Comparison of ENCODE assay signal across 8 cellular contexts in the genomic region with DNA sequence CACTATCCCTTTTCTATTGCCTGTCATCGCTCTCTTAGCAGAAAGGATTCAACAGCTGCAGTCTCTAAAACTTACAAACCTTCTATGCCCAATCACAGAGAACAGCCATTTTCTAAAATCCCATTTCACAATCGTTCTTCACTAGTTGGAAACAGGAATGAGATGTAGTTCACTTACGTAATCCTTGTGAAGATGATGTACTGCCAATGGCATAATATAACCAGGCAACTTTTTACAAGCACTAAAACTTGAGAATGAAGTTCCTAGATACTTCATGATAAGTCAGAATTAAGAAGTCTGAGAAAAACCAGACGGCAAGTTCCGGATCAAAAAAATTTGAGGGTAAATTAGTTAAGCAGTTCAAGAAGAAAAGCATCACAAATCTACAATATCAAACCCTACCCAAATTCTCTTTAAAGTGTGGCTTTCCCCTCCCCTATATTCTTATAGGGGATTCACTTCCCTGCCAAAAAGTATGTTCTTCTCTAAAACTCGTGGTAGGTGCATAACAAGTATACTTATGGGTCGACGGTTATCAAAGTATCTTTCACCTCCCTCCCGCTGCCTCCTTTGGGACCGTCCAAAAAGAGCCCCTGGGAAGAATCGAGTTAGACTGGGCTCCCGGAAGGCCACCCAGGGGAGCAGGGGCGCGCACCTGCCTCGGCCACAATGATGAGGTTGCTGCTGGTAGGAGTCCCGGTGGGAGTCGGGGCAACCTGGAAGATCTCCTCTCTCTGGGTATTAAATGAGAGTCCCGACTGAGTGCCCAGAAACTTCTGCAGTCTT. TPM values are rescaled to one million over a fixed set of nuclear protein-coding genes. Genes with fewer than 3 reads are reported as not detected.
DNase-seq lines count a peak whose midpoint lies in the region; ATAC-seq and TF ChIP-seq lines count a peak whose summit lies in the region.

No MANE protein-coding gene starts in this region.

- peak; percentile 21 for DNase-seq in BJ (ENCODE audit: low read depth)
- peak; percentile 75 for DNase-seq in fibroblast of pulmonary artery (ENCODE audit: low read depth)
- DNase-seq in ovary = no peak
- DNase-seq in NCI-H1092 treated with DMSO at 0.1 percent for 48 hours (lab: John Stamatoyannopoulos, UW) = no peak
- DNase-seq in stimulated activated CD4-positive, alpha-beta T cell treated with anti-CD3 and anti-CD28 coated beads, Interleukin-2, amount 100 ng/mL, for 48 hours = no peak

- TF ChIP-seq POLR2A in ovary (IDR thresholded peaks at IDR 0.05) = no peak

- H3K27ac ChIP-seq in ovary = peak overlapping the region in 1 of 2 donors; percentile 33

- POLR2A ChIA-PET in BJ (lab: Charles Lee) = no interaction called here

- H3K4me1 ChIP-seq in ovary (ENCODE audit: insufficient read depth) = no peaks in the 10 kb centered on the region

- TF ChIP-seq CTCF in BJ (IDR thresholded peaks at IDR 0.05; ENCODE audit: insufficient read depth, low read depth, low read length) = no peak
- TF ChIP-seq CTCF in fibroblast of pulmonary artery (IDR thresholded peaks at IDR 0.05; ENCODE audit: low read length, missing control alignments) = no peak
- no peak for TF ChIP-seq CTCF in ovary (IDR thresholded peaks at IDR 0.05)

- H3K9me3 ChIP-seq in ovary = no peaks in the 10 kb centered on the region

- WGBS in ovary, 3 donors = 13 to 17% (median 16%) methylated on average over 18 of the region's 18 CpGs

- H3K36me3 ChIP-seq in BJ (ENCODE audit: control insufficient read depth, insufficient read depth, low read length) (no peaks in the 10 kb centered on the region), ovary (no peaks in the 10 kb centered on the region)

- intact Hi-C loops in ovary (cut with DNase I) = loop anchor here in 2 of 4 donors (5.0 kb wide), 1 partner anchor 56 kb away; the partner anchor contains the start of genes AASDHPPT (in 2 of the 2) and KBTBD3 (in 2 of the 2)

- CTCF ChIA-PET in BJ (lab: Yijun Ruan, JAX) = no interaction called here

- H3K4me3 ChIP-seq in BJ (ENCODE audit: low read depth, low read length) (peak overlapping the region; percentile 72), fibroblast of pulmonary artery (replicated peaks; ENCODE audit: low read depth, low read length) (peak overlapping the region; percentile 94), ovary (peak overlapping the region; percentile 67)

- no peak for TF ChIP-seq EP300 in ovary (IDR thresholded peaks at IDR 0.05)

- ATAC-seq in GM19043 (IDR thresholded peaks at IDR 0.05; ENCODE audit: low read depth, unreplicated experiment) (peak; percentile 11), HG03280 (IDR thresholded peaks at IDR 0.05; ENCODE audit: unreplicated experiment) (peak; percentile 7), SK-N-SH treated with all-trans-retinoic acid at 6 μM for 48 hours (peak; percentile 23)

- H3K27me3 ChIP-seq in BJ (ENCODE audit: control insufficient read depth, insufficient read depth, low read length) = no peaks in the 10 kb centered on the region
- H3K27me3 ChIP-seq in ovary = no peaks in the 10 kb centered on the region

TF ChIP-seq in SK-N-SH treated with all-trans-retinoic acid at 6 μM for 48 hours, 23 proteins besides CTCF, POLR2A, EP300 and RAD21:
- TF ChIP-seq CSRNP3 (CRISPR knock-in tag; IDR thresholded peaks at IDR 0.05) (no peak), BACH2 (CRISPR knock-in tag; IDR thresholded peaks at IDR 0.05; ENCODE audit: borderline replicate concordance) (no peak), TOX (CRISPR knock-in tag; IDR thresholded peaks at IDR 0.05; ENCODE audit: borderline replicate concordance) (0 out of 2 replicates have a peak, but pooled peaks have one; percentile 55), ISL1 (CRISPR knock-in tag; IDR thresholded peaks at IDR 0.05) (0 out of 2 replicates have a peak, but pooled peaks have one; percentile 45), ZC3H10 (CRISPR knock-in tag; IDR thresholded peaks at IDR 0.05) (no peak), POU6F1 (CRISPR knock-in tag; IDR thresholded peaks at IDR 0.05; ENCODE audit: borderline replicate concordance, low read depth) (no peak), CSDC2 (CRISPR knock-in tag; IDR thresholded peaks at IDR 0.05) (no peak), OSR1 (CRISPR knock-in tag; IDR thresholded peaks at IDR 0.05) (no peak), TCF4 (CRISPR knock-in tag; IDR thresholded peaks at IDR 0.05; ENCODE audit: borderline replicate concordance) (no peak), PPARA (CRISPR knock-in tag; IDR thresholded peaks at IDR 0.05; ENCODE audit: borderline replicate concordance) (no peak), GLIS3 (CRISPR knock-in tag; IDR thresholded peaks at IDR 0.05) (no peak), RARB (CRISPR knock-in tag; IDR thresholded peaks at IDR 0.05) (no peak), ARNTL (CRISPR knock-in tag; IDR thresholded peaks at IDR 0.05; ENCODE audit: borderline replicate concordance, low read depth) (no peak), ZFP3 (CRISPR knock-in tag; IDR thresholded peaks at IDR 0.05) (no peak), SNAI2 (CRISPR knock-in tag; IDR thresholded peaks at IDR 0.05) (no peak), TSHZ2 (CRISPR knock-in tag; IDR thresholded peaks at IDR 0.05) (no peak)
- TF ChIP-seq, protein P1, sequence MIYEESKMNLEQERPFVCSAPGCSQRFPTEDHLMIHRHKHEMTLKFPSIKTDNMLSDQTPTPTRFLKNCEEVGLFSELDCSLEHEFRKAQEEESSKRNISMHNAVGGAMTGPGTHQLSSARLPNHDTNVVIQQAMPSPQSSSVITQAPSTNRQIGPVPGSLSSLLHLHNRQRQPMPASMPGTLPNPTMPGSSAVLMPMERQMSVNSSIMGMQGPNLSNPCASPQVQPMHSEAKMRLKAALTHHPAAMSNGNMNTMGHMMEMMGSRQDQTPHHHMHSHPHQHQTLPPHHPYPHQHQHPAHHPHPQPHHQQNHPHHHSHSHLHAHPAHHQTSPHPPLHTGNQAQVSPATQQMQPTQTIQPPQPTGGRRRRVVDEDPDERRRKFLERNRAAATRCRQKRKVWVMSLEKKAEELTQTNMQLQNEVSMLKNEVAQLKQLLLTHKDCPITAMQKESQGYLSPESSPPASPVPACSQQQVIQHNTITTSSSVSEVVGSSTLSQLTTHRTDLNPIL (CRISPR knock-in tag; IDR thresholded peaks at IDR 0.05; ENCODE audit: low read depth) = peak; percentile 22; the same call in 1 of the 2 replicates

RNA-seq across cellular contexts. Expression of gene MSANTD4, which starts 0.7 kb away (rescaled TPM):
- polyA plus RNA-seq in BJ (2011; rRNA removed) (6.5 and 14.4 TPM in 2 replicates), ovary (10 to 100 TPM in 1 of 2 donors, 1 to 10 TPM in 1; 8.9 to 12.1 TPM)
- polyA minus RNA-seq in BJ (2011; rRNA and poly(A)+ RNA removed) = 5.8 and 6.1 TPM in 2 replicates
- total RNA-seq in ovary = 10 to 100 TPM; 12.6 to 21.0 (median 17.5) TPM

RNA-seq across cellular contexts. Expression of gene KBTBD3, which starts 55.8 kb away (rescaled TPM):
- polyA plus RNA-seq in BJ (2011; rRNA removed) (1.2 and 7.4 TPM in 2 replicates), ovary (1 to 10 TPM; 4.2 to 4.4 TPM)
- 1.6 and 2.1 TPM in 2 replicates for polyA minus RNA-seq in BJ (2011; rRNA and poly(A)+ RNA removed)
- total RNA-seq in ovary = 10 to 100 TPM in 1 of 7 donors, 1 to 10 TPM in 6; 5.1 to 11.9 (median 8.3) TPM

RNA-seq across cellular contexts. Expression of gene AASDHPPT, which starts 56.1 kb away (rescaled TPM):
- 30.4 and 41.7 TPM in 2 replicates for polyA plus RNA-seq in BJ (2011; rRNA removed)
- polyA minus RNA-seq in BJ (2011; rRNA and poly(A)+ RNA removed) = 11.4 and 19.6 TPM in 2 replicates
- total RNA-seq in ovary = 10 to 100 TPM; 18.9 to 43.1 (median 28.5) TPM
- polyA plus RNA-seq in ovary = 10 to 100 TPM; 17.3 to 25.7 TPM

Comparison
In these comparisons a context has a peak if more than half of its experiments do, and no peak if none do; other contexts are left out.
1. DNase-seq: peak in BJ (single experiment) and fibroblast of pulmonary artery (single experiment); none in ovary (0 of 5), NCI-H1092 treated with DMSO at 0.1 percent for 48 hours (single experiment) and stimulated activated CD4-positive, alpha-beta T cell treated with anti-CD3 and anti-CD28 coated beads, Interleukin-2, amount 100 ng/mL, for 48 hours (0 of 2).
2. Peak in every context shown above with its lines, with median percentiles within 50 percentile points of each other: H3K4me3 ChIP-seq and ATAC-seq.